In the genomic region with DNA sequence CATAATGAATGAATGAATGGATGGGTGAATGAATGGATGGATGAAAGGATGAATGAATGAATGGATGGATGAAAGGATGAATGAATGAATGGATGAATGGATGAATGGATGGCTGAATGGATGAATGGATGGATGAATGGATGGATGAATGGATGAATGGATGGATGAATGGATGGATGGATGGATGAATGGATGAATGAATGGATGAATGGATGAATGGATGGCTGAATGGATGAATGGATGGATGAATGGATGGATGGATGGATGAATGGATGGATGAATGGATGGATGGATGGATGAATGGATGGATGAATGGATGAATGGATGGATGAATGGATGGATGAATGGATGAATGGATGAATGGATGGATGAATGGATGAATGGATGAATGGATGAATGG, we compare ENCODE assay signal across 12 cellular contexts. TPM values are rescaled to one million over a fixed set of nuclear protein-coding genes. Genes with fewer than 3 reads are reported as not detected.
"Had no signal": no experiment of that assay in that cellular context is flagged by ENCODE, and none has a peak within 500 bp of the region (broad histone marks: within the 10 kb centered on the region; RNA-seq: fewer than 3 reads in every experiment).

No MANE protein-coding gene starts in this region.

RNA-seq across cellular contexts. Expression of gene SHOX, which starts 12.3 kb away (rescaled TPM):
- total RNA-seq: activated B cell treated with CpG ODN at 0.5 μM for 24 hours; activated CD4-positive, alpha-beta memory T cell treated with anti-CD3 and anti-CD28 coated beads, Interleukin-2, amount 10 ng/mL, durations not matched to agents 7 days and 5 days; activated CD4-positive, alpha-beta T cell treated with anti-CD3 and anti-CD28 coated beads, Interleukin-2, amount 10 ng/mL, durations not matched to agents 24 days and 14 days; activated CD8-positive, alpha-beta memory T cell treated with anti-CD3 and anti-CD28 coated beads, Interleukin-2, amount 10 ng/mL, durations not matched to agents 7 days and 5 days; activated CD8-positive, alpha-beta T cell treated with anti-CD3 and anti-CD28 coated beads, Interleukin-2, amount 10 ng/mL, durations not matched to agents 7 days and 5 days; activated T-helper 2 cell treated with anti-CD3 and anti-CD28 coated beads, Interferon-gamma antibody, Interleukin-2, Interleukin-4, amounts not matched to agents 10 μg/mL and 5 μg/mL and 100 μg/mL, durations not matched to agents 14 hours and 24 hours and 36 hours; adrenal gland; aorta; astrocyte; body of pancreas; T-helper 17 cell; T-helper 2 cell treated with Interferon-gamma antibody and Interleukin-4, amounts not matched to agents 100 ng/mL and 5 ng/mL, for 36 hours had no signal
- polyA plus RNA-seq: adrenal gland had no signal
